ENCODE assay signal across 8 cellular contexts in the genomic region with DNA sequence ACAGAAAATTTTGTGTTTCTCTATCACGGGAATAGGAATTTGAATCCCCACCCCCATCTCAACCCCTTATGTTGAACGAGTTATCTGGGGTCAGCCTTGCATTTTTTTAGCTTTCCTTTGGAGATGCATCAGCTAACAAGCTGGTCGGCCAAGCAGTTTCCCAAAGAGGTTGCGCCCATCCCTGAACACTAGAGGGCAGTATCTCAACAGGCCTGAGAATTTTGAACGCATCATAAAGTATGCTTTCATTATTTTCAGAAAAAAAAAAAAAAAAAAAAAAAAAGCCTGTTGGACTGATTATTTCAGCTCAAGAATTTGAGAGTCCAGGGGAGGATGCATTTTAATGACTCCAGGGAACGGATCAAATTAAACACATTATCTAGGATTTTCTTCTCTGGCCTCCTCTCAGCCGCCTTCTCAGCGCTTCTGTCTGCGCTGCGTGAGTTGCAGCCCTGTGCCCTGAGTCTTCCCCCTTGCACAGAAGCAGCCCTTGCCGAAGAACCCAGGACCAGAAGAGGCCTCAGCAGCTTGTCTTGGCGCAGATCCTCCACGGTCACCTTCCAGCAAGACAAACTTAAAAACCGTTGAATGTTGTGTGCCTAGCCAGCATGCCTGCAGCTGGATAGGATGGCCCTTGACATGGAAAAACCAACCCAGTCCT.
A peak's percentile ranks its signal among the peaks of the same experiment; 100 is the strongest.
DNase-seq lines count a peak whose midpoint lies in the region; ATAC-seq and TF ChIP-seq lines count a peak whose summit lies in the region.

No MANE protein-coding gene starts in this region.

- H3K27ac ChIP-seq in right cardiac atrium (ENCODE audit: low read length): no peak overlapping the region

- WGBS in right cardiac atrium: 23% methylated on average over 14 of the region's 14 CpGs

- no peak overlapping the region for H3K4me3 ChIP-seq in GM12865 (ENCODE audit: low read depth, low read length)
- H3K4me3 ChIP-seq in right cardiac atrium (ENCODE audit: low read length): peak overlapping the region; percentile 28
- peak overlapping the region; percentile 5 for H3K4me3 ChIP-seq in skeletal muscle cell (ENCODE audit: low read depth, low read length)

- H3K9me3 ChIP-seq in right cardiac atrium (ENCODE audit: control insufficient read depth, low read length): no peaks in the 10 kb centered on the region

- no peaks in the 10 kb centered on the region for H3K27me3 ChIP-seq in right cardiac atrium (ENCODE audit: control insufficient read depth, insufficient read depth)

- intact Hi-C loops in right cardiac atrium (cut with DNase I): no loop called here

- peak; percentile 73 for DNase-seq in GM12865 (ENCODE audit: low read depth)
- DNase-seq in Kasumi-1 (lab: John Stamatoyannopoulos, UW): peak; percentile 60 to 69
- peak; percentile 81 for DNase-seq in SK-MEL-5 (ENCODE audit: low read depth, low spot score)
- peak in 48 of 58 donors; percentile 7 to 68 (median 36) for DNase-seq in anterior cingulate cortex (lab: John Stamatoyannopoulos, UW)
- DNase-seq in right cardiac atrium: peak in 2 of 3 donors; percentile 25 to 67
- DNase-seq in skeletal muscle cell (ENCODE audit: low read depth): peak; percentile 19

- peak; percentile 84 for TF ChIP-seq CTCF in GM12865 (IDR thresholded peaks at IDR 0.05; ENCODE audit: insufficient read depth, low read depth, low read length, missing control alignments)

- in situ Hi-C loops in SK-MEL-5 (cut with HindIII; ENCODE audit: low pct_unique_long_range_greater_than_20kb, low sequenced_read_pairs): no loop called here

- ATAC-seq in right cardiac atrium: peak; percentile 55 to 56
- ATAC-seq in HG03159 (IDR thresholded peaks at IDR 0.05; ENCODE audit: unreplicated experiment): no peak
- ATAC-seq in GM21576 (IDR thresholded peaks at IDR 0.05; ENCODE audit: unreplicated experiment): no peak

- no peaks in the 10 kb centered on the region for H3K4me1 ChIP-seq in right cardiac atrium (ENCODE audit: control insufficient read depth, insufficient read depth, low read length)

Comparison
In these comparisons a context has a peak if more than half of its experiments do, and no peak if none do; other contexts are left out.
1. DNase-seq: peak in every context shown above with its lines; median percentile 81 in SK-MEL-5; 73 in GM12865; 64 in Kasumi-1; 46 in right cardiac atrium; 36 in anterior cingulate cortex; 19 in skeletal muscle cell.
2. ATAC-seq: peak in right cardiac atrium (2 of 2); none in HG03159 (single experiment) and GM21576 (single experiment).